In genomic region chr6:158784505-158784904, GRCh38 we compare ENCODE assay signal across 12 cellular contexts. TPM values are rescaled to one million over a fixed set of nuclear protein-coding genes. Genes with fewer than 3 reads are reported as not detected.
DNase-seq lines count a peak whose midpoint lies in the region; ATAC-seq and TF ChIP-seq lines count a peak whose summit lies in the region.
"Had no signal": no experiment of that assay in that cellular context is flagged by ENCODE, and none has a peak within 500 bp of the region (broad histone marks: within the 10 kb centered on the region; RNA-seq: fewer than 3 reads in every experiment).

No MANE protein-coding gene starts in this region.

- no peaks in the 10 kb centered on the region for H3K9me3 Mint-ChIP-seq in activated T-cell treated with anti-CD3 and anti-CD28 coated beads, Interleukin-2, amount 50 U/mL, for 72 hours
- no peaks in the 10 kb centered on the region for H3K9me3 Mint-ChIP-seq in stimulated activated naive B cell treated with anti-CD40 and anti-IgM and Interleukin-4, amounts not matched to agents 10 μg/mL and 1 μg/mL and 100 μg/mL, for 72 hours

- H3K27me3 Mint-ChIP-seq in activated T-cell treated with anti-CD3 and anti-CD28 coated beads, Interleukin-2, amount 50 U/mL, for 72 hours (ENCODE audit: low read depth), result no peaks in the 10 kb centered on the region
- H3K27me3 Mint-ChIP-seq in stimulated activated naive B cell treated with anti-CD40 and anti-IgM and Interleukin-4, amounts not matched to agents 10 μg/mL and 1 μg/mL and 100 μg/mL, for 72 hours, result no peaks in the 10 kb centered on the region

- ATAC-seq in activated T-cell treated with anti-CD3 and anti-CD28 coated beads, Interleukin-2, amount 50 U/mL, for 72 hours (replicated peaks in 1 of 2), result no peak
- ATAC-seq in foreskin keratinocyte (peak; percentile 84), GM19455 (IDR thresholded peaks at IDR 0.05; ENCODE audit: unreplicated experiment) (no peak), GM21619 (IDR thresholded peaks at IDR 0.05; ENCODE audit: unreplicated experiment) (no peak)
- ATAC-seq in stimulated activated naive B cell treated with anti-CD40 and anti-IgM and Interleukin-4, amounts not matched to agents 10 μg/mL and 1 μg/mL and 100 μg/mL, for 72 hours (replicated peaks), result no peak

- no peak overlapping the region for H3K4me3 Mint-ChIP-seq in activated T-cell treated with anti-CD3 and anti-CD28 coated beads, Interleukin-2, amount 50 U/mL, for 72 hours
- H3K4me3 Mint-ChIP-seq in stimulated activated naive B cell treated with anti-CD40 and anti-IgM and Interleukin-4, amounts not matched to agents 10 μg/mL and 1 μg/mL and 100 μg/mL, for 72 hours, result no peak overlapping the region

- peaks cover 13% of the 10 kb centered on the region for H3K4me1 ChIP-seq in SJSA1 (replicated peaks)
- H3K4me1 ChIP-seq in foreskin keratinocyte, result peaks cover 36% of the 10 kb centered on the region

- no peak overlapping the region for H3K4me3 ChIP-seq in SJSA1

- peaks cover 99% of the 10 kb centered on the region for H3K36me3 ChIP-seq in SJSA1

- peak overlapping the region; percentile 20 for H3K27ac ChIP-seq in SJSA1
- H3K27ac ChIP-seq in foreskin keratinocyte, result no peak overlapping the region

- H3K36me3 Mint-ChIP-seq in activated T-cell treated with anti-CD3 and anti-CD28 coated beads, Interleukin-2, amount 50 U/mL, for 72 hours (ENCODE audit: insufficient read depth in 2 of 2), result peaks cover 7 to 59% of the 10 kb centered on the region in 2 donors
- H3K36me3 Mint-ChIP-seq in stimulated activated naive B cell treated with anti-CD40 and anti-IgM and Interleukin-4, amounts not matched to agents 10 μg/mL and 1 μg/mL and 100 μg/mL, for 72 hours, result peaks cover 56 to 80% of the 10 kb centered on the region in 2 donors

- TF ChIP-seq CTCF in foreskin keratinocyte (conservative IDR thresholded peaks at IDR 0.05), result no peak

- DNase-seq in activated T-cell treated with anti-CD3 and anti-CD28 coated beads, Interleukin-2, amount 50 U/mL, for 72 hours, result no peak
- DNase-seq in activated T-cell treated with anti-CD3 and anti-CD28 coated beads, Interleukin-2, amount 50 U/mL, for 1 hour, result no peak
- DNase-seq in SJSA1 (ENCODE audit: low read depth in 1 of 2, low spot score in 2 of 2) (peak; percentile 37 to 59), foreskin keratinocyte (peak; percentile 87 to 95), Ammon's horn (ENCODE audit: low spot score) (no peak)
- no peak for DNase-seq in stimulated activated naive B cell treated with anti-CD40 and anti-IgM and Interleukin-4, amounts not matched to agents 10 μg/mL and 1 μg/mL and 100 μg/mL, for 72 hours
- DNase-seq: central memory CD4-positive, alpha-beta T cell; NCI-H2171 treated with DMSO at 0.1 percent for 48 hours; SHP77; stimulated activated CD4-positive, alpha-beta T cell treated with anti-CD3 and anti-CD28 coated beads, Interleukin-12 subunit alpha, Interleukin-12 subunit beta, amount 100 ng/mL, for 4 hours had no signal

- H3K4me1 Mint-ChIP-seq in activated T-cell treated with anti-CD3 and anti-CD28 coated beads, Interleukin-2, amount 50 U/mL, for 72 hours (ENCODE audit: low read depth), result peaks cover 12% of the 10 kb centered on the region
- H3K4me1 Mint-ChIP-seq in stimulated activated naive B cell treated with anti-CD40 and anti-IgM and Interleukin-4, amounts not matched to agents 10 μg/mL and 1 μg/mL and 100 μg/mL, for 72 hours, result peaks cover 18 to 33% of the 10 kb centered on the region in 2 donors

- H3K27me3 ChIP-seq in SJSA1 (replicated peaks) (no peaks in the 10 kb centered on the region), foreskin keratinocyte (no peaks in the 10 kb centered on the region)

- H3K27ac Mint-ChIP-seq in activated T-cell treated with anti-CD3 and anti-CD28 coated beads, Interleukin-2, amount 50 U/mL, for 72 hours, result peak overlapping the region; percentile 8
- peak overlapping the region; percentile 44 for H3K27ac Mint-ChIP-seq in stimulated activated naive B cell treated with anti-CD40 and anti-IgM and Interleukin-4, amounts not matched to agents 10 μg/mL and 1 μg/mL and 100 μg/mL, for 72 hours

- H3K9me3 ChIP-seq in SJSA1 (replicated peaks), result no peaks in the 10 kb centered on the region

RNA-seq across cellular contexts. Expression of gene EZR, which starts 34.7 kb away (rescaled TPM):
- 100 to 1,000 TPM; 167 to 177 TPM for total RNA-seq in activated T-cell treated with anti-CD3 and anti-CD28 coated beads, Interleukin-2, amount 50 U/mL, for 72 hours
- 202 and 246 TPM in 2 replicates for total RNA-seq in SJSA1 (2014; rRNA removed; shearing (Covaris generic))
- total RNA-seq in foreskin keratinocyte, result 169 and 218 TPM in 2 replicates
- polyA plus RNA-seq in foreskin keratinocyte, result 100 and 126 TPM in 2 replicates

Comparison
In these comparisons a context has a peak if more than half of its experiments do, and no peak if none do; other contexts are left out.
1. DNase-seq: peak in SJSA1 (2 of 2) and foreskin keratinocyte (2 of 2); none in activated T-cell treated with anti-CD3 and anti-CD28 coated beads, Interleukin-2, amount 50 U/mL, for 72 hours (0 of 2), activated T-cell treated with anti-CD3 and anti-CD28 coated beads, Interleukin-2, amount 50 U/mL, for 1 hour (single experiment), stimulated activated naive B cell treated with anti-CD40 and anti-IgM and Interleukin-4, amounts not matched to agents 10 μg/mL and 1 μg/mL and 100 μg/mL, for 72 hours (single experiment) and Ammon's horn (single experiment).